ENCODE assay signal across 1 cellular context in genomic region chr14:61561657-61562276, GRCh38.
TF ChIP-seq lines count a peak whose summit lies in the region.

No MANE protein-coding gene starts in this region.

TF ChIP-seq in HepG2, 621 proteins besides CTCF, POLR2A, EP300 and RAD21 (continued from another document and continues in another):
- TF ChIP-seq ZBTB7B (CRISPR knock-in tag; IDR thresholded peaks at IDR 0.05) (peak; percentile 56; the same call in 1 of the 2 replicates), MEIS1 (CRISPR knock-in tag; IDR thresholded peaks at IDR 0.05; ENCODE audit: borderline replicate concordance) (peak; percentile 51; the same call in 1 of the 2 replicates), MIER2 (CRISPR knock-in tag; IDR thresholded peaks at IDR 0.05) (no peak), RNF2 (conservative IDR thresholded peaks at IDR 0.05; ENCODE audit: low read depth) (no peak), SALL2 (CRISPR knock-in tag; IDR thresholded peaks at IDR 0.05) (no peak), NR2F2 (IDR thresholded peaks at IDR 0.05; ENCODE audit: borderline replicate concordance, low read depth) (no peak), ZBTB49 (CRISPR knock-in tag; IDR thresholded peaks at IDR 0.05; ENCODE audit: borderline replicate concordance) (no peak), THAP8 (CRISPR knock-in tag; IDR thresholded peaks at IDR 0.05; ENCODE audit: borderline replicate concordance) (no peak), TBP (CRISPR knock-in tag; IDR thresholded peaks at IDR 0.05) (no peak), ZNF329 (CRISPR knock-in tag; IDR thresholded peaks at IDR 0.05; ENCODE audit: low read depth) (no peak), SP140L (CRISPR knock-in tag; IDR thresholded peaks at IDR 0.05; ENCODE audit: borderline replicate concordance) (no peak), TSC22D2 (CRISPR knock-in tag; IDR thresholded peaks at IDR 0.05; ENCODE audit: borderline replicate concordance) (no peak), ZNF639 (CRISPR knock-in tag; conservative IDR thresholded peaks at IDR 0.05) (no peak), MBNL3 (CRISPR knock-in tag; conservative IDR thresholded peaks at IDR 0.05) (no peak), MED8 (CRISPR knock-in tag; IDR thresholded peaks at IDR 0.05; ENCODE audit: insufficient replicate concordance) (peak; percentile 62), TGIF2 (CRISPR knock-in tag; IDR thresholded peaks at IDR 0.05) (peak; percentile 78), KDM4B (CRISPR knock-in tag; IDR thresholded peaks at IDR 0.05) (no peak), HCFC1 (IDR thresholded peaks at IDR 0.05; ENCODE audit: low read depth, low read length) (no peak), ZUFSP (CRISPR knock-in tag; IDR thresholded peaks at IDR 0.05; ENCODE audit: borderline replicate concordance) (no peak), RCOR2 (CRISPR knock-in tag; IDR thresholded peaks at IDR 0.05) (peak; percentile 45; the same call in 1 of the 2 replicates), SUZ12 (IDR thresholded peaks at IDR 0.05; ENCODE audit: low read depth, low read length) (no peak), PHF20 (CRISPR knock-in tag; IDR thresholded peaks at IDR 0.05) (peak; percentile 75), ADNP (CRISPR knock-in tag; IDR thresholded peaks at IDR 0.05) (no peak), ZNF557 (CRISPR knock-in tag; IDR thresholded peaks at IDR 0.05) (no peak), STAT6 (CRISPR knock-in tag; IDR thresholded peaks at IDR 0.05; ENCODE audit: borderline replicate concordance) (no peak), ZBTB46 (CRISPR knock-in tag; IDR thresholded peaks at IDR 0.05; ENCODE audit: borderline replicate concordance) (no peak), NR0B2 (CRISPR knock-in tag; IDR thresholded peaks at IDR 0.05) (peak; percentile 72), TIGD3 (CRISPR knock-in tag; IDR thresholded peaks at IDR 0.05; ENCODE audit: borderline replicate concordance) (no peak), HNF1A (IDR thresholded peaks at IDR 0.05; ENCODE audit: low read depth) (0 out of 2 replicates have a peak, but pooled peaks have one; percentile 12), HNF1A (CRISPR knock-in tag; IDR thresholded peaks at IDR 0.05; ENCODE audit: borderline replicate concordance) (peak; percentile 59; the same call in 1 of the 2 replicates), POGK (CRISPR knock-in tag; conservative IDR thresholded peaks at IDR 0.05) (0 out of 2 replicates have a peak, but pooled peaks have one; percentile 67), ZBTB33 (CRISPR knock-in tag; IDR thresholded peaks at IDR 0.05) (no peak; the same call in 1 of the 2 replicates), ZNF160 (CRISPR knock-in tag; IDR thresholded peaks at IDR 0.05) (no peak)
